16 cellular contexts compared by ENCODE assay signal in genomic region chr7:44273681-44274622, GRCh38. TPM values are rescaled to one million over a fixed set of nuclear protein-coding genes. Genes with fewer than 3 reads are reported as not detected.
DNase-seq lines count a peak whose midpoint lies in the region; ATAC-seq and TF ChIP-seq lines count a peak whose summit lies in the region.
"Had no signal": no experiment of that assay in that cellular context is flagged by ENCODE, and none has a peak within 500 bp of the region (broad histone marks: within the 10 kb centered on the region; RNA-seq: fewer than 3 reads in every experiment).

No MANE protein-coding gene starts in this region.

- H3K4me3 ChIP-seq in psoas muscle, result no peak overlapping the region
- H3K4me3 ChIP-seq: testis had no signal

- H3K27me3 ChIP-seq in psoas muscle (ENCODE audit: insufficient read depth in 3 of 3, low read length in 2 of 3), result no peaks in the 10 kb centered on the region
- H3K27me3 ChIP-seq: brain microvascular endothelial cell, testis had no signal

- intact Hi-C loops in psoas muscle (cut with DNase I), result no loop called here

- H3K27ac ChIP-seq in caudate nucleus (ENCODE audit: low read depth, low read length), result peak overlapping the region; percentile 26
- H3K27ac ChIP-seq in psoas muscle, result peak overlapping the region; percentile 23
- H3K27ac ChIP-seq: brain microvascular endothelial cell, testis had no signal

- 70 to 75% (median 71%) methylated on average over 21 to 22 of the region's 22 CpGs for WGBS in psoas muscle, 3 donors

- no peaks in the 10 kb centered on the region for H3K36me3 ChIP-seq in psoas muscle (ENCODE audit: insufficient read depth in 1 of 2, low read depth in 1 of 2)
- H3K36me3 ChIP-seq: brain microvascular endothelial cell had no signal

- no peaks in the 10 kb centered on the region for H3K9me3 ChIP-seq in psoas muscle
- H3K9me3 ChIP-seq: testis had no signal

- no peak for TF ChIP-seq CTCF in GM13976 (IDR thresholded peaks at IDR 0.05; ENCODE audit: borderline replicate concordance, control extremely low read depth, extremely low read depth, insufficient read depth, missing control alignments)
- no peak for TF ChIP-seq CTCF in psoas muscle (IDR thresholded peaks at IDR 0.05)

- DNase-seq in GM13976 (ENCODE audit: low spot score) (peak; percentile 81), caudate nucleus (lab: John Stamatoyannopoulos, UW) (no peak), psoas muscle (peak; percentile 5 to 42), mesenteric fat pad (ENCODE audit: low spot score) (no peak), DMS 273 (lab: John Stamatoyannopoulos, UW; ENCODE audit: unreplicated experiment) (no peak)
- DNase-seq in stimulated activated CD4-positive, alpha-beta T cell treated with anti-CD3 and anti-CD28 coated beads, Interleukin-4, amount 100 ng/mL, for 24 hours, result no peak
- DNase-seq: activated CD8-positive, alpha-beta memory T cell treated with anti-CD3 and anti-CD28 coated beads, Interleukin-2, amount 50 U/mL, for 4 hours; brain microvascular endothelial cell; dermis blood vessel endothelial cell; erythroblast; NCI-H146; stimulated activated CD4-positive, alpha-beta T cell treated with anti-CD3 and anti-CD28 coated beads, Interleukin-4, amount 100 ng/mL, for 1 hour; testis had no signal

- in situ Hi-C loops in GM13976 (cut with MboI; ENCODE audit: low sequenced_read_pairs, unreplicated experiment), result no loop called here

- ATAC-seq in GM19463 (IDR thresholded peaks at IDR 0.05; ENCODE audit: unreplicated experiment) (peak; percentile 76), psoas muscle (no peak), HG03520 (IDR thresholded peaks at IDR 0.05; ENCODE audit: unreplicated experiment) (no peak)

- peaks cover 64% of the 10 kb centered on the region for H3K4me1 ChIP-seq in psoas muscle
- H3K4me1 ChIP-seq: testis had no signal

RNA-seq across cellular contexts. Expression of gene CAMK2B, which starts 51.4 kb away (rescaled TPM):
- total RNA-seq in psoas muscle (10 to 100 TPM; 50.0 to 81.4 (median 67.2) TPM), mesenteric fat pad (1.2 TPM)
- polyA plus RNA-seq in psoas muscle, result 10 to 100 TPM; 14.5 to 24.3 (median 19.9) TPM
- total RNA-seq: osteocyte had no signal

Comparison
In these comparisons a context has a peak if more than half of its experiments do, and no peak if none do; other contexts are left out.
1. DNase-seq: peak in GM13976 (single experiment) and psoas muscle (2 of 2); none in caudate nucleus (0 of 61), mesenteric fat pad (single experiment), stimulated activated CD4-positive, alpha-beta T cell treated with anti-CD3 and anti-CD28 coated beads, Interleukin-4, amount 100 ng/mL, for 24 hours (single experiment) and DMS 273 (single experiment).
2. RNA of gene CAMK2B, which starts 51.4 kb away (total RNA-seq): 50.0 to 81.4 TPM in psoas muscle; 1.2 TPM in mesenteric fat pad (single experiment); every median in the first group is over 10 times any median in the second.